In genomic region chr2:98833917-98834263, GRCh38 we compare ENCODE assay signal across 22 cellular contexts.
DNase-seq lines count a peak whose midpoint lies in the region; ATAC-seq, FAIRE-seq and TF ChIP-seq lines count a peak whose summit lies in the region.
"Had no signal": no experiment of that assay in that cellular context is flagged by ENCODE, and none has a peak within 500 bp of the region (broad histone marks: within the 10 kb centered on the region; RNA-seq: fewer than 3 reads in every experiment).

No MANE protein-coding gene starts in this region.

- H3K9me3 ChIP-seq in heart right ventricle = no peaks in the 10 kb centered on the region
- no peaks in the 10 kb centered on the region for H3K9me3 ChIP-seq in kidney (ENCODE audit: control insufficient read depth in 1 of 2, low read length in 2 of 2)
- H3K9me3 ChIP-seq in stomach = no peaks in the 10 kb centered on the region
- no peaks in the 10 kb centered on the region for H3K9me3 ChIP-seq in SK-N-SH
- H3K9me3 ChIP-seq: MG63, spleen had no signal

- TF ChIP-seq RAD21 in SK-N-SH (IDR thresholded peaks at IDR 0.05; ENCODE audit: low read length) = no peak

- no peaks in the 10 kb centered on the region for H3K79me2 ChIP-seq in SK-N-SH (ENCODE audit: insufficient read depth)

- FAIRE-seq in kidney (lab: Jason Lieb, UNC) = no peak
- FAIRE-seq: GM12892, HTR-8/SVneo, K562 had no signal

- H3K4me3 ChIP-seq in heart right ventricle = no peak overlapping the region
- no peak overlapping the region for H3K4me3 ChIP-seq in NB4 (ENCODE audit: low read depth, low read length)
- no peak overlapping the region for H3K4me3 ChIP-seq in kidney (ENCODE audit: low read length in 2 of 2)
- H3K4me3 ChIP-seq in stomach = no peak overlapping the region
- H3K4me3 ChIP-seq in SK-N-SH (ENCODE audit: low read depth in 2 of 2, low read length in 1 of 2) = no peak overlapping the region
- H3K4me3 ChIP-seq: K562, MG63, spleen had no signal

- WGBS in heart right ventricle, 2 donors = 75 to 81% methylated on average over 3 of the region's 3 CpGs
- WGBS in stomach, 5 donors = 84 to 96% (median 88%) methylated on average over 3 of the region's 3 CpGs
- 80% methylated on average over 2 of the region's 3 CpGs for WGBS in SK-N-SH (ENCODE audit: low lambda C conversion rate)

- H3K4me1 ChIP-seq in heart right ventricle (peaks cover 0 to 33% (median 21%) of the 10 kb centered on the region in 9 donors), kidney (ENCODE audit: control insufficient read depth in 1 of 2, insufficient read depth in 1 of 2, low read depth in 1 of 2, low read length in 2 of 2) (peaks cover 3 to 4% of the 10 kb centered on the region in 2 donors), stomach (peaks cover 0 to 21% (median 7%) of the 10 kb centered on the region in 4 donors), SK-N-SH (ENCODE audit: control insufficient read depth in 1 of 2, insufficient read depth in 2 of 2, low read depth in 1 of 2, low read length in 1 of 2) (no peaks in the 10 kb centered on the region; a peak in 1 of 4 replicates)

- H3K27ac ChIP-seq in heart right ventricle (peak overlapping the region; percentile 29 to 92 (median 77)), kidney (ENCODE audit: low read depth in 2 of 2, low read length in 2 of 2) (peak overlapping the region in 1 of 2 donors; percentile 23), stomach (peak overlapping the region in 3 of 5 donors; percentile 4 to 23 (median 8)), SK-N-SH (ENCODE audit: low read depth in 2 of 2, low read length in 1 of 2) (no peak overlapping the region)

- DNase-seq in heart right ventricle (no peak), cardiac septum (ENCODE audit: low spot score) (no peak), NB4 (ENCODE audit: low read depth) (peak; percentile 29), kidney (peak; percentile 46), stomach (no peak), SK-N-SH (no peak), Ammon's horn (ENCODE audit: low spot score) (no peak), medulla oblongata (ENCODE audit: extremely low spot score) (no peak)
- DNase-seq: activated CD4-positive, CD25-positive, alpha-beta regulatory T cell treated with anti-CD3 and anti-CD28 coated beads, Interleukin-2, amount 50 U/mL, for 72 hours; activated naive CD4-positive, alpha-beta T cell treated with anti-CD3 and anti-CD28 coated beads for 36 hours; activated T-cell treated with anti-CD3 and anti-CD28 coated beads, Interleukin-2, amount 50 U/mL, for 4 hours; DMS 273 treated with DMSO at 0.1 percent for 48 hours; MG63; NCI-H2029; NCI-H524 treated with DMSO at 0.1 percent for 48 hours; retina; SIG-M5; spleen had no signal

- no peaks in the 10 kb centered on the region for H3K9me2 ChIP-seq in SK-N-SH

- no peak for TF ChIP-seq POLR2A in NB4 (IDR thresholded peaks at IDR 0.05; ENCODE audit: extremely low read depth, insufficient read length)
- no peak for TF ChIP-seq POLR2A in stomach (IDR thresholded peaks at IDR 0.05)

- H3K4me2 ChIP-seq in SK-N-SH = no peak overlapping the region

- H3K9ac ChIP-seq in kidney (ENCODE audit: low read length in 2 of 2) (no peak overlapping the region), SK-N-SH (no peak overlapping the region)

- POLR2A ChIA-PET in SK-N-SH (lab: Yijun Ruan, JAX) = no interaction called here

- no peaks in the 10 kb centered on the region for H4K20me1 ChIP-seq in SK-N-SH (ENCODE audit: insufficient read depth)

- no peaks in the 10 kb centered on the region for H3K27me3 ChIP-seq in heart right ventricle
- no peaks in the 10 kb centered on the region for H3K27me3 ChIP-seq in stomach
- no peaks in the 10 kb centered on the region; the same call in 1 of the 2 replicates for H3K27me3 ChIP-seq in SK-N-SH (ENCODE audit: insufficient read depth)
- H3K27me3 ChIP-seq: MG63, spleen had no signal

- H3K36me3 ChIP-seq in heart right ventricle (no peaks in the 10 kb centered on the region), kidney (ENCODE audit: control insufficient read depth in 1 of 2, insufficient read depth in 2 of 2, low read length in 2 of 2) (no peaks in the 10 kb centered on the region), stomach (no peaks in the 10 kb centered on the region), SK-N-SH (replicated peaks in 1 of 2; ENCODE audit: control insufficient read depth in 1 of 2, insufficient read depth in 2 of 2, low read length in 1 of 2) (no peaks in the 10 kb centered on the region)
- H3K36me3 ChIP-seq: MG63, spleen had no signal

- peak in 3 of 8 donors; percentile 23 to 50 (median 35) for ATAC-seq in heart right ventricle
- ATAC-seq: K562, PC-3 had no signal

- intact Hi-C loops in heart right ventricle (cut with DNase I) (loop anchor here in 6 of 10 donors (1.0 to 10.0 kb wide), 5 partner anchors 75 to 419 kb away; partner anchors contain the start of gene MGAT4A (in 1 of the 6)), cardiac septum (cut with DNase I) (loop anchor here (10.0 kb wide), 1 partner anchor 419 kb away; no protein-coding TSS in a partner anchor), kidney (cut with DNase I) (no loop called here), stomach (cut with DNase I; ENCODE audit: low total_unique reads) (no loop called here)

- CTCF ChIA-PET in SK-N-SH (lab: Yijun Ruan, JAX) = interaction anchor here (0.5 to 7.2 kb wide), 3 partner anchors 11 to 408 kb away, joined by 3 to 64 read pairs (median 7); no protein-coding TSS in a partner anchor

- TF ChIP-seq EP300 in stomach (IDR thresholded peaks at IDR 0.05) (no peak), SK-N-SH (IDR thresholded peaks at IDR 0.05; ENCODE audit: borderline replicate concordance in 1 of 2, low read depth in 1 of 2, low read length in 1 of 2) (no peak)

- H2AFZ ChIP-seq in SK-N-SH (ENCODE audit: low read depth) = no peak overlapping the region

- no peak for TF ChIP-seq CTCF in heart right ventricle (IDR thresholded peaks at IDR 0.05)
- no peak for TF ChIP-seq CTCF in NB4 (IDR thresholded peaks at IDR 0.05; ENCODE audit: low read depth, low read length)
- no peak for TF ChIP-seq CTCF in kidney (IDR thresholded peaks at IDR 0.05; ENCODE audit: borderline replicate concordance, extremely low read depth, insufficient read depth)
- no peak for TF ChIP-seq CTCF in stomach (IDR thresholded peaks at IDR 0.05)
- TF ChIP-seq CTCF in SK-N-SH (IDR thresholded peaks at IDR 0.05) = no peak

- no peaks in the 10 kb centered on the region for H3F3A ChIP-seq in SK-N-SH (replicated peaks; ENCODE audit: insufficient read depth)

TF ChIP-seq in SK-N-SH, 30 proteins besides CTCF, POLR2A, EP300 and RAD21:
- TF ChIP-seq ZBTB33 (IDR thresholded peaks at IDR 0.05; ENCODE audit: borderline replicate concordance, low read depth) = no peak
- TF ChIP-seq RXRA (IDR thresholded peaks at IDR 0.05; ENCODE audit: borderline replicate concordance, low read depth) = no peak
- TF ChIP-seq FOSL2 (IDR thresholded peaks at IDR 0.05; ENCODE audit: borderline replicate concordance, low read depth) = no peak
- no peak for TF ChIP-seq FOXJ3 (CRISPR knock-in tag; IDR thresholded peaks at IDR 0.05)
- no peak for TF ChIP-seq RCOR1 (IDR thresholded peaks at IDR 0.05; ENCODE audit: low read length)
- TF ChIP-seq SMC3 (IDR thresholded peaks at IDR 0.05; ENCODE audit: low read depth, low read length) = no peak
- no peak for TF ChIP-seq USF1 (IDR thresholded peaks at IDR 0.05; ENCODE audit: borderline replicate concordance, low read depth)
- TF ChIP-seq MXI1 (IDR thresholded peaks at IDR 0.05; ENCODE audit: low read depth, low read length) = no peak
- TF ChIP-seq YY1 (IDR thresholded peaks at IDR 0.05; ENCODE audit: low read depth) = no peak
- TF ChIP-seq CHD2 (IDR thresholded peaks at IDR 0.05; ENCODE audit: low read length, partially characterized antibody) = no peak
- TF ChIP-seq GATA2 (CRISPR knock-in tag; IDR thresholded peaks at IDR 0.05) = no peak
- TF ChIP-seq GABPA (IDR thresholded peaks at IDR 0.05; ENCODE audit: low read depth) = no peak
- TF ChIP-seq TAF1 (IDR thresholded peaks at IDR 0.05; ENCODE audit: borderline replicate concordance, low read depth, low read length) = no peak
- no peak for TF ChIP-seq SIN3A (IDR thresholded peaks at IDR 0.05; ENCODE audit: borderline replicate concordance, low read depth, low read length)
- TF ChIP-seq ELF1 (IDR thresholded peaks at IDR 0.05) = no peak

Comparison
In these comparisons a context has a peak if more than half of its experiments do, and no peak if none do; other contexts are left out.
1. DNase-seq: peak in NB4 (single experiment) and kidney (single experiment); none in heart right ventricle (0 of 2), cardiac septum (single experiment), stomach (single experiment), SK-N-SH (single experiment), Ammon's horn (single experiment) and medulla oblongata (single experiment).
2. H3K27ac ChIP-seq: peak in heart right ventricle (10 of 10) and stomach (3 of 5); none in SK-N-SH (0 of 2).
3. intact Hi-C loops: an anchor here in heart right ventricle (1.0 to 10.0 kb wide) and cardiac septum (10.0 kb wide); none called in kidney and stomach.